Comparison of ENCODE assay signal across 7 cellular contexts in the genomic region with DNA sequence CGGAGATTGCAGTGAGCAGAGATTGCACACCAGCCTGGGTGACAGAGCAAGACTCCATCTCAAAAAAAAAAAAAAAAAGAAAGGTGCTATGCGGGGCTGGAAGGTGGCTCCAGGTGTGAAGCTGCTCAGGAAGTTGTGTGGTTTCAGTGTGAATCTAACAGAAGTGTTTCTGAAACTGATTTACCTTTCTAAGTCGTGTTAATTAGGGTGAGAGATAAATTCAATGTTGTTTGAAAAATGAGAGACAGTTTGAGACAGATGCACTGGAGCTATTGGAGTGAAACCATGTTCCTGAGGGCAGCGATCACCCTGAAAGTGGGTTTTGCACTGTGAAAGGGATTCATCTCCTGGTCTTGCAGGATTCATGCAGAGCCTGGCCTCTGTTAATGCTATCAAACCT. TPM values are rescaled to one million over a fixed set of nuclear protein-coding genes. Genes with fewer than 3 reads are reported as not detected.
DNase-seq lines count a peak whose midpoint lies in the region; ATAC-seq and FAIRE-seq lines count a peak whose summit lies in the region.
"Not testable (repeated sequence)": the region's sequence is repeated elsewhere in the genome, so short reads cannot be mapped to it uniquely, and the experiment has no call there.

No MANE protein-coding gene starts in this region.

- H3K4me1 Mint-ChIP-seq in T-helper 1 cell treated with Interleukin-12 subunit alpha and Interleukin-12 subunit beta and Interleukin-4 antibody, amounts not matched to agents 30 μg/mL and 1 μg/mL, for 36 hours (ENCODE audit: low read depth): not testable (repeated sequence)
- H3K4me1 Mint-ChIP-seq in immature natural killer cell: peaks cover 16 to 21% of the 10 kb centered on the region in 2 donors

- not testable (repeated sequence) for H3K9me3 Mint-ChIP-seq in T-helper 1 cell treated with Interleukin-12 subunit alpha and Interleukin-12 subunit beta and Interleukin-4 antibody, amounts not matched to agents 30 μg/mL and 1 μg/mL, for 36 hours; immature natural killer cell

- ATAC-seq in GM18499 (IDR thresholded peaks at IDR 0.05; ENCODE audit: insufficient read depth, unreplicated experiment) (peak; percentile 14), GM21576 (IDR thresholded peaks at IDR 0.05; ENCODE audit: unreplicated experiment) (peak; percentile 27), HG02943 (IDR thresholded peaks at IDR 0.05; ENCODE audit: low read depth, unreplicated experiment) (peak; percentile 16), HG03442 (IDR thresholded peaks at IDR 0.05; ENCODE audit: unreplicated experiment) (peak; percentile 11)

- peak overlapping the region; percentile 22 for H3K27ac Mint-ChIP-seq in T-helper 1 cell treated with Interleukin-12 subunit alpha and Interleukin-12 subunit beta and Interleukin-4 antibody, amounts not matched to agents 30 μg/mL and 1 μg/mL, for 36 hours
- H3K27ac Mint-ChIP-seq in immature natural killer cell: peak overlapping the region; percentile 19 to 84 (median 49)

- not testable (repeated sequence) for H3K27me3 Mint-ChIP-seq in T-helper 1 cell treated with Interleukin-12 subunit alpha and Interleukin-12 subunit beta and Interleukin-4 antibody, amounts not matched to agents 30 μg/mL and 1 μg/mL, for 36 hours (ENCODE audit: low read depth); immature natural killer cell (ENCODE audit: low read depth in 3 of 3)

- not testable (repeated sequence) for H3K4me3 Mint-ChIP-seq in T-helper 1 cell treated with Interleukin-12 subunit alpha and Interleukin-12 subunit beta and Interleukin-4 antibody, amounts not matched to agents 30 μg/mL and 1 μg/mL, for 36 hours
- H3K4me3 Mint-ChIP-seq in immature natural killer cell: peak overlapping the region; percentile 39 to 78 (median 51)

- H3K36me3 Mint-ChIP-seq in T-helper 1 cell treated with Interleukin-12 subunit alpha and Interleukin-12 subunit beta and Interleukin-4 antibody, amounts not matched to agents 30 μg/mL and 1 μg/mL, for 36 hours (ENCODE audit: low read depth): not testable (repeated sequence)
- H3K36me3 Mint-ChIP-seq in immature natural killer cell: peaks cover 8 to 11% (median 10%) of the 10 kb centered on the region in 3 donors

- peak; percentile 17 for DNase-seq in GM19239 (ENCODE audit: insufficient read length, low spot score)
- peak; percentile 42 to 58 (median 44) for DNase-seq in immature natural killer cell

- FAIRE-seq in GM19239 (lab: Jason Lieb, UNC): peak; percentile 83

RNA-seq across cellular contexts. Expression of a gene that starts 25.0 kb away (rescaled TPM):
- 10 to 100 TPM in 1 of 3 donors, 1 to 10 TPM in 2; 6.4 to 19.7 (median 6.6) TPM for polyA plus RNA-seq in immature natural killer cell

RNA-seq across cellular contexts. Expression of a gene that starts 30.0 kb away (rescaled TPM):
- 10 to 100 TPM in 2 of 3 donors, 1 to 10 TPM in 1; 7.5 to 14.8 (median 10.3) TPM for polyA plus RNA-seq in immature natural killer cell

Comparison
In these comparisons a context has a peak if more than half of its experiments do, and no peak if none do; other contexts are left out.
1. Peak in every context shown above with its lines: DNase-seq and ATAC-seq.